ENCODE assay signal across 23 cellular contexts in the genomic region with DNA sequence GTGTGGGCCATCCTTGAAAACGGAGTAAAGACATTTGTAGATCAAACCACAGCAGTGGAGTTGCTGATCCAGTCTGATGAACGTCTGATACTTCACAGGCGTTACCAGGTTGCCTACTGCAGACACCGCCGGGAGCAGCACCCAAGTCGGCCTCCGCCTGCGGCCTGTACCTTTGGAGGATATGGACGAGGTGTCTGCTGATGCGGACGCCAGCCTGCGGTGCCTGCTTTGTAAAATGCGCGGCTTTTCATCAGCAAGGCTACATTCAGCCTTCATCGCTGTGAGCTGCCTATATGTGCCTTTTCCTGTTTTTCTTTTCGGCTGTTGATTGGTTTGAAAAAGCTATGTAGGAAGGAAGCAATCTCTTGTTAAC. TPM values are rescaled to one million over a fixed set of nuclear protein-coding genes. Genes with fewer than 3 reads are reported as not detected.
DNase-seq lines count a peak whose midpoint lies in the region; ATAC-seq and TF ChIP-seq lines count a peak whose summit lies in the region.
"Had no signal": no experiment of that assay in that cellular context is flagged by ENCODE, and none has a peak within 500 bp of the region (broad histone marks: within the 10 kb centered on the region; RNA-seq: fewer than 3 reads in every experiment).

No MANE protein-coding gene starts in this region.

- H3K4me3 Mint-ChIP-seq in type B pancreatic cell, result no peak overlapping the region
- H3K4me3 Mint-ChIP-seq in activated CD4-positive, alpha-beta memory T cell treated with anti-CD3 and anti-CD28 coated beads, Interleukin-2, amount 10 ng/mL, durations not matched to agents 7 days and 5 days, result no peak overlapping the region
- H3K4me3 Mint-ChIP-seq: activated CD4-positive, alpha-beta T cell treated with anti-CD3 and anti-CD28 coated beads for 36 hours; activated T-cell treated with anti-CD3 and anti-CD28 coated beads, Interleukin-2, amount 50 U/mL, for 4 hours; T-helper 1 cell treated with Interleukin-12 subunit alpha and Interleukin-12 subunit beta and Interleukin-4 antibody, amounts not matched to agents 30 μg/mL and 1 μg/mL, for 36 hours had no signal

- H3K27ac Mint-ChIP-seq in type B pancreatic cell, result peak overlapping the region; percentile 25
- no peak overlapping the region for H3K27ac Mint-ChIP-seq in activated CD4-positive, alpha-beta memory T cell treated with anti-CD3 and anti-CD28 coated beads, Interleukin-2, amount 10 ng/mL, durations not matched to agents 7 days and 5 days
- H3K27ac Mint-ChIP-seq: activated CD4-positive, alpha-beta T cell treated with anti-CD3 and anti-CD28 coated beads for 36 hours; T-helper 1 cell treated with Interleukin-12 subunit alpha and Interleukin-12 subunit beta and Interleukin-4 antibody, amounts not matched to agents 30 μg/mL and 1 μg/mL, for 36 hours had no signal

- ATAC-seq in right cardiac atrium (no peak), HG03175 (IDR thresholded peaks at IDR 0.05; ENCODE audit: unreplicated experiment) (no peak)
- ATAC-seq: activated CD4-positive, alpha-beta T cell treated with anti-CD3 and anti-CD28 coated beads for 36 hours; activated T-cell treated with anti-CD3 and anti-CD28 coated beads, Interleukin-2, amount 50 U/mL, for 4 hours; left colon had no signal

- intact Hi-C loops in right cardiac atrium (cut with DNase I), result loop anchor here in 1 of 4 donors (10.0 kb wide), 1 partner anchor 59 kb away; no protein-coding TSS in a partner anchor

- no peaks in the 10 kb centered on the region for H3K9me3 ChIP-seq in right cardiac atrium (ENCODE audit: control insufficient read depth, low read length)
- H3K9me3 ChIP-seq: adrenal gland, SK-N-SH had no signal

- no peak for DNase-seq in RWPE1 (ENCODE audit: low spot score)
- DNase-seq in dermis blood vessel endothelial cell, result peak; percentile 41
- DNase-seq in right cardiac atrium, result peak; percentile 11 to 49 (median 32)
- no peak for DNase-seq in type B pancreatic cell (ENCODE audit: extremely low spot score, unreplicated experiment)
- DNase-seq in stimulated activated CD4-positive, alpha-beta T cell treated with anti-CD3 and anti-CD28 coated beads, Interleukin-4, amount 100 ng/mL, for 24 hours, result no peak
- no peak for DNase-seq in activated CD4-positive, alpha-beta memory T cell treated with anti-CD3 and anti-CD28 coated beads, Interleukin-2, amount 10 ng/mL, durations not matched to agents 7 days and 5 days
- DNase-seq: activated CD4-positive, alpha-beta T cell treated with anti-CD3 and anti-CD28 coated beads for 36 hours; activated naive CD4-positive, alpha-beta T cell; activated T-cell treated with anti-CD3 and anti-CD28 coated beads, Interleukin-2, amount 50 U/mL, for 4 hours; adrenal gland; effector CD8-positive, alpha-beta T cell; GM23248; left colon; mesendoderm; MV-4-11; NCI-H1436 treated with DMSO at 0.1 percent for 48 hours; NCI-H446; SK-N-SH; small intestine; stimulated activated CD4-positive, alpha-beta T cell treated with anti-CD3 and anti-CD28 coated beads, Interleukin-2, amount 100 ng/mL, for 24 hours had no signal

- WGBS in right cardiac atrium, result 79% methylated on average over 16 of the region's 16 CpGs

- no peaks in the 10 kb centered on the region for H3K27me3 Mint-ChIP-seq in type B pancreatic cell
- no peaks in the 10 kb centered on the region for H3K27me3 Mint-ChIP-seq in activated CD4-positive, alpha-beta memory T cell treated with anti-CD3 and anti-CD28 coated beads, Interleukin-2, amount 10 ng/mL, durations not matched to agents 7 days and 5 days
- H3K27me3 Mint-ChIP-seq: activated CD4-positive, alpha-beta T cell treated with anti-CD3 and anti-CD28 coated beads for 36 hours had no signal

- H3K27ac ChIP-seq in RWPE1, result peak overlapping the region; percentile 8; the same call in 1 of the 2 replicates
- H3K27ac ChIP-seq in right cardiac atrium (ENCODE audit: low read length), result no peak overlapping the region
- H3K27ac ChIP-seq: GM23248 had no signal

- peaks cover 4% of the 10 kb centered on the region for H3K36me3 Mint-ChIP-seq in type B pancreatic cell
- peaks cover 30% of the 10 kb centered on the region for H3K36me3 Mint-ChIP-seq in activated CD4-positive, alpha-beta memory T cell treated with anti-CD3 and anti-CD28 coated beads, Interleukin-2, amount 10 ng/mL, durations not matched to agents 7 days and 5 days (ENCODE audit: low read depth)

- no peaks in the 10 kb centered on the region for H3K27me3 ChIP-seq in right cardiac atrium (ENCODE audit: control insufficient read depth, insufficient read depth)
- H3K27me3 ChIP-seq: adrenal gland had no signal

- CTCF ChIA-PET in RWPE1 (lab: Yijun Ruan, JAX), result no interaction called here
- CTCF ChIA-PET in activated CD4-positive, alpha-beta memory T cell treated with anti-CD3 and anti-CD28 coated beads, Interleukin-2, amount 10 ng/mL, durations not matched to agents 7 days and 5 days (lab: Charles Lee), result interaction anchor here (2.7 kb wide), 1 partner anchor 173 kb away, joined by 11 read pairs; no protein-coding TSS in a partner anchor

- peaks cover 18% of the 10 kb centered on the region for H3K4me1 ChIP-seq in right cardiac atrium (ENCODE audit: control insufficient read depth, insufficient read depth, low read length)

- no peak overlapping the region for H3K4me3 ChIP-seq in right cardiac atrium (ENCODE audit: low read length)
- H3K4me3 ChIP-seq: adrenal gland, GM23248 had no signal

- H3K9me3 Mint-ChIP-seq in type B pancreatic cell, result no peaks in the 10 kb centered on the region
- no peaks in the 10 kb centered on the region for H3K9me3 Mint-ChIP-seq in activated CD4-positive, alpha-beta memory T cell treated with anti-CD3 and anti-CD28 coated beads, Interleukin-2, amount 10 ng/mL, durations not matched to agents 7 days and 5 days
- H3K9me3 Mint-ChIP-seq: activated T-cell treated with anti-CD3 and anti-CD28 coated beads, Interleukin-2, amount 50 U/mL, for 4 hours; T-helper 1 cell treated with Interleukin-12 subunit alpha and Interleukin-12 subunit beta and Interleukin-4 antibody, amounts not matched to agents 30 μg/mL and 1 μg/mL, for 36 hours had no signal

- TF ChIP-seq CTCF in RWPE1 (conservative IDR thresholded peaks at IDR 0.05; ENCODE audit: low read depth) (no peak), type B pancreatic cell (conservative IDR thresholded peaks at IDR 0.05) (no peak)

- POLR2A ChIA-PET in RWPE1 (lab: Yijun Ruan, JAX; ENCODE audit: low non-redundant PET), result no interaction called here
- POLR2A ChIA-PET in activated CD4-positive, alpha-beta memory T cell treated with anti-CD3 and anti-CD28 coated beads, Interleukin-2, amount 10 ng/mL, durations not matched to agents 7 days and 5 days (lab: Charles Lee), result interaction anchor here (0.6 kb wide), 1 partner anchor 15 kb away, joined by 3 read pairs; no protein-coding TSS in a partner anchor

- peaks cover 10% of the 10 kb centered on the region for H3K4me1 Mint-ChIP-seq in type B pancreatic cell (ENCODE audit: unreplicated experiment)
- H3K4me1 Mint-ChIP-seq in activated CD4-positive, alpha-beta memory T cell treated with anti-CD3 and anti-CD28 coated beads, Interleukin-2, amount 10 ng/mL, durations not matched to agents 7 days and 5 days, result no peaks in the 10 kb centered on the region
- H3K4me1 Mint-ChIP-seq: activated CD4-positive, alpha-beta T cell treated with anti-CD3 and anti-CD28 coated beads for 36 hours had no signal

RNA-seq across cellular contexts. Expression of gene SLX9, which starts 16.0 kb away (rescaled TPM):
- total RNA-seq in dermis blood vessel endothelial cell (24.8 and 32.7 TPM in 2 replicates), right cardiac atrium (10 to 100 TPM; 19.2 to 26.5 (median 24.1) TPM), type B pancreatic cell (ENCODE audit: low replicate concordance) (25.6 and 33.3 TPM in 2 replicates)
- 25.1 TPM for polyA plus RNA-seq in right cardiac atrium
- 10 to 100 TPM; 42.4 to 47.0 TPM for total RNA-seq in activated CD4-positive, alpha-beta memory T cell treated with anti-CD3 and anti-CD28 coated beads, Interleukin-2, amount 10 ng/mL, durations not matched to agents 7 days and 5 days

RNA-seq across cellular contexts. Expression of gene ITGB2, which starts 35.1 kb away (rescaled TPM):
- total RNA-seq in dermis blood vessel endothelial cell, result 0.05 and 0.34 TPM in 2 replicates
- 10 to 100 TPM; 19.1 to 46.5 (median 33.7) TPM for total RNA-seq in right cardiac atrium
- polyA plus RNA-seq in right cardiac atrium, result 11.9 TPM
- total RNA-seq in type B pancreatic cell (ENCODE audit: low replicate concordance), result 0.36 and 0.80 TPM in 2 replicates
- 100 to 1,000 TPM; 631 to 642 TPM for total RNA-seq in activated CD4-positive, alpha-beta memory T cell treated with anti-CD3 and anti-CD28 coated beads, Interleukin-2, amount 10 ng/mL, durations not matched to agents 7 days and 5 days
- total RNA-seq: RPMI7951 had no signal

Comparison
In these comparisons a context has a peak if more than half of its experiments do, and no peak if none do; other contexts are left out.
1. DNase-seq: peak in dermis blood vessel endothelial cell (single experiment) and right cardiac atrium (3 of 3); none in RWPE1 (single experiment), type B pancreatic cell (single experiment), stimulated activated CD4-positive, alpha-beta T cell treated with anti-CD3 and anti-CD28 coated beads, Interleukin-4, amount 100 ng/mL, for 24 hours (single experiment) and activated CD4-positive, alpha-beta memory T cell treated with anti-CD3 and anti-CD28 coated beads, Interleukin-2, amount 10 ng/mL, durations not matched to agents 7 days and 5 days (single experiment).
2. RNA of gene ITGB2, which starts 35.1 kb away (total RNA-seq): 631 to 642 TPM in activated CD4-positive, alpha-beta memory T cell treated with anti-CD3 and anti-CD28 coated beads, Interleukin-2, amount 10 ng/mL, durations not matched to agents 7 days and 5 days; 19.1 to 46.5 TPM in right cardiac atrium, 0.36 to 0.80 TPM in type B pancreatic cell and 0.05 to 0.34 TPM in dermis blood vessel endothelial cell; every median in the first group is over 10 times any median in the second.